10 cellular contexts compared by ENCODE assay signal in the genomic region with DNA sequence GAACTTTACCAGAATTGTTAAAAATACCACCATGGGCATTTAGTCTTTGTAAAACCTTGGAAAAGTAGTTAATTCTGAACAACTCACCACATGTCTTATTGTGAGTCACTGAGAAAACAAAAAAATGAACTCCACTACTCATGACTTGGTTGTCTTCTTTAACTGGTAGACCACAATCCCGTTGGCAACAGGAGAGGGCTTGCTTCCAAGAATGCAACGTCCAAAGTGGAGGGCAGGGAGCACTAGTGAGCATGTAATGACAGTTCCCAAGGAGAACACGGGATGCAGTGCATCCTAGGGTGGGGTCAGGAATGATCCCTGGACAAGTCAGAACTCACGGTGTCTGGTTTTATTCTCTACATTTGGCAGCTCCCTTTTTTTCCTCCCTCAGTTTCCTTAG. TPM values are rescaled to one million over a fixed set of nuclear protein-coding genes. Genes with fewer than 3 reads are reported as not detected.
DNase-seq lines count a peak whose midpoint lies in the region; ATAC-seq and TF ChIP-seq lines count a peak whose summit lies in the region.
"Had no signal": no experiment of that assay in that cellular context is flagged by ENCODE, and none has a peak within 500 bp of the region (broad histone marks: within the 10 kb centered on the region; RNA-seq: fewer than 3 reads in every experiment).

No MANE protein-coding gene starts in this region.

- no peaks in the 10 kb centered on the region for H3K79me2 ChIP-seq in neural progenitor cell (ENCODE audit: low read depth)

- no peak for ATAC-seq in HG03159 (IDR thresholded peaks at IDR 0.05; ENCODE audit: unreplicated experiment)

- H3K4me3 ChIP-seq in epithelial cell of esophagus (ENCODE audit: low read length) (no peak overlapping the region), neural progenitor cell (no peak overlapping the region)

- no peaks in the 10 kb centered on the region for H3F3A ChIP-seq in neural progenitor cell (ENCODE audit: low read depth)

- DNase-seq in ELR (ENCODE audit: low read depth), result peak; percentile 88
- peak; percentile 22 for DNase-seq in OCI-M1 (lab: John Stamatoyannopoulos, UW)
- peak; percentile 96 for DNase-seq in epithelial cell of esophagus (ENCODE audit: low read depth)
- peak; percentile 55 for DNase-seq in neural progenitor cell (ENCODE audit: low spot score)
- DNase-seq in activated naive CD8-positive, alpha-beta T cell treated with anti-CD3 and anti-CD28 coated beads for 36 hours, result no peak
- DNase-seq in GM13977 (ENCODE audit: low spot score), result no peak
- DNase-seq in NCI-H510A (lab: John Stamatoyannopoulos, UW), result no peak
- DNase-seq: activated effector memory CD4-positive, alpha-beta T cell treated with Interleukin-2 at 50 U/mL for 16 hours; stimulated activated CD4-positive, alpha-beta T cell treated with anti-CD3 and anti-CD28 coated beads, Interleukin-4, amount 100 ng/mL, for 4 hours had no signal

- in situ Hi-C loops in GM13977 (cut with MboI; ENCODE audit: low pct_unique_long_range_greater_than_20kb, low sequenced_read_pairs, unreplicated experiment), result no loop called here

- H3K36me3 Mint-ChIP-seq in neural progenitor cell, result no peaks in the 10 kb centered on the region
- no peaks in the 10 kb centered on the region for H3K36me3 Mint-ChIP-seq in activated naive CD8-positive, alpha-beta T cell treated with anti-CD3 and anti-CD28 coated beads for 36 hours

- no peaks in the 10 kb centered on the region for H3K4me1 ChIP-seq in neural progenitor cell

- no peak overlapping the region for H3K9ac ChIP-seq in neural progenitor cell

- H3K27me3 Mint-ChIP-seq in neural progenitor cell (ENCODE audit: insufficient read depth, low read depth), result no peaks in the 10 kb centered on the region
- peaks cover 12% of the 10 kb centered on the region for H3K27me3 Mint-ChIP-seq in activated naive CD8-positive, alpha-beta T cell treated with anti-CD3 and anti-CD28 coated beads for 36 hours

- H3K27me3 ChIP-seq in neural progenitor cell, result no peaks in the 10 kb centered on the region

- no peaks in the 10 kb centered on the region for H3K9me3 Mint-ChIP-seq in neural progenitor cell
- no peaks in the 10 kb centered on the region for H3K9me3 Mint-ChIP-seq in activated naive CD8-positive, alpha-beta T cell treated with anti-CD3 and anti-CD28 coated beads for 36 hours

- no peak overlapping the region for H3K27ac Mint-ChIP-seq in neural progenitor cell
- H3K27ac Mint-ChIP-seq in activated naive CD8-positive, alpha-beta T cell treated with anti-CD3 and anti-CD28 coated beads for 36 hours, result no peak overlapping the region

- peak; percentile 48 for TF ChIP-seq CTCF in epithelial cell of esophagus (IDR thresholded peaks at IDR 0.05; ENCODE audit: insufficient read depth, low read depth, low read length, missing control alignments)
- peak; percentile 40 for TF ChIP-seq CTCF in neural progenitor cell (IDR thresholded peaks at IDR 0.05)
- no peak for TF ChIP-seq CTCF in GM13977 (IDR thresholded peaks at IDR 0.05; ENCODE audit: extremely low read depth, insufficient read depth, missing control alignments)

- H2AFZ ChIP-seq in neural progenitor cell (replicated peaks), result no peak overlapping the region

- H3K4me3 Mint-ChIP-seq in neural progenitor cell, result no peak overlapping the region
- no peak overlapping the region for H3K4me3 Mint-ChIP-seq in activated naive CD8-positive, alpha-beta T cell treated with anti-CD3 and anti-CD28 coated beads for 36 hours

- no peaks in the 10 kb centered on the region for H4K20me1 ChIP-seq in neural progenitor cell (ENCODE audit: low read depth)

- H3K27ac ChIP-seq in neural progenitor cell, result no peak overlapping the region

- no peak overlapping the region for H3K4me2 ChIP-seq in neural progenitor cell

- H3K9me3 ChIP-seq in neural progenitor cell (ENCODE audit: low read depth), result no peaks in the 10 kb centered on the region

- no peaks in the 10 kb centered on the region for H3K4me1 Mint-ChIP-seq in neural progenitor cell
- no peaks in the 10 kb centered on the region for H3K4me1 Mint-ChIP-seq in activated naive CD8-positive, alpha-beta T cell treated with anti-CD3 and anti-CD28 coated beads for 36 hours

- no peaks in the 10 kb centered on the region for H3K36me3 ChIP-seq in neural progenitor cell

RNA-seq across cellular contexts. Expression of a gene that starts 15.2 kb away (rescaled TPM):
- 18.7 and 26.4 TPM in 2 replicates for total RNA-seq in neural progenitor cell (ENCODE audit: low replicate concordance)
- total RNA-seq in activated naive CD8-positive, alpha-beta T cell treated with anti-CD3 and anti-CD28 coated beads for 36 hours, result under 1 TPM; 0.02 to 0.04 TPM

Comparison
In these comparisons a context has a peak if more than half of its experiments do, and no peak if none do; other contexts are left out.
1. DNase-seq: peak in ELR (single experiment), OCI-M1 (single experiment), epithelial cell of esophagus (single experiment) and neural progenitor cell (single experiment); none in activated naive CD8-positive, alpha-beta T cell treated with anti-CD3 and anti-CD28 coated beads for 36 hours (single experiment), GM13977 (single experiment) and NCI-H510A (single experiment).
2. RNA of a gene that starts 15.2 kb away (total RNA-seq): 18.7 to 26.4 TPM in neural progenitor cell; 0.02 to 0.04 TPM in activated naive CD8-positive, alpha-beta T cell treated with anti-CD3 and anti-CD28 coated beads for 36 hours; every median in the first group is over 10 times any median in the second.